8 cellular contexts compared by ENCODE assay signal in the genomic region with DNA sequence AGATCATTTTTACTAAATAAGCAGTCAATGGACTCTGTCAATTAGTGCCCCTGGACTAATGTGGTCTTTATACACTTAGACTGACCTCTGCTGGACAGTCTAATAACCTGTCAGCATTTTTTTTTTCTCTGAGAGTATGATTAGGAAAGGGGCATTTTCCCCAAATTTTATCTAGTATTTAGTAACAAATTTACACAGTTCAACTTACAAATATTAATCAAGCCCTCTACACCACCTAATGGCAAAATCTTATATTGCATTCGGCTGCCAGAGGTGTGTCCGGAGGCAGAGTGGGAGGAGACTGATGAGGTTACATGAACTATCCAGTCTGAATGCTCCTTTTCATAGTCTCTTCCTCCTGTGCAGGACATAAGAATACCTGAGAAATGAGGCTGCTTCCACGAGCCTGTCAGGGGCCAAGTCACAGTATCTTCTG. TPM values are rescaled to one million over a fixed set of nuclear protein-coding genes. Genes with fewer than 3 reads are reported as not detected.
DNase-seq lines count a peak whose midpoint lies in the region; TF ChIP-seq lines count a peak whose summit lies in the region.

No MANE protein-coding gene starts in this region.

- H3K4me2 ChIP-seq in trophoblast cell (ENCODE audit: low read length): peak overlapping the region; percentile 40

- H3K4me3 ChIP-seq in HL-60 (replicated peaks; ENCODE audit: insufficient read depth, low read length): no peak overlapping the region
- H3K4me3 ChIP-seq in fibroblast of villous mesenchyme (ENCODE audit: low read depth, low read length): no peak overlapping the region
- H3K4me3 ChIP-seq in trophoblast cell (ENCODE audit: low read depth, low read length): no peak overlapping the region

- DNase-seq in CMK (ENCODE audit: low read depth) (peak; percentile 74), GM19240 (ENCODE audit: insufficient read length, low spot score) (peak; percentile 4), HL-60 (ENCODE audit: low read depth in 1 of 2, low spot score in 1 of 2) (peak; percentile 51 to 78), OCI-M2 (lab: John Stamatoyannopoulos, UW; ENCODE audit: unreplicated experiment) (peak; percentile 49), fibroblast of villous mesenchyme (ENCODE audit: low read depth) (peak; percentile 67), trophoblast cell (peak; percentile 76 to 90), NCI-H187 (lab: John Stamatoyannopoulos, UW) (no peak)
- DNase-seq in activated T-cell treated with anti-CD3 and anti-CD28 coated beads, Interleukin-2, amount 50 U/mL, for 48 hours: peak; percentile 72 to 73

- no peak overlapping the region for H3K23ac ChIP-seq in trophoblast cell (ENCODE audit: low read length)

- peaks cover 2% of the 10 kb centered on the region for H3K79me1 ChIP-seq in trophoblast cell (ENCODE audit: low read length)

- H3K4ac ChIP-seq in trophoblast cell (ENCODE audit: low read depth, low read length): no peak overlapping the region

- H2BK5ac ChIP-seq in trophoblast cell (ENCODE audit: low read depth, low read length, poor library complexity): no peak overlapping the region

- no peaks in the 10 kb centered on the region for H3K27me3 ChIP-seq in HL-60 (ENCODE audit: insufficient read depth, poor library complexity, severe bottlenecking)
- H3K27me3 ChIP-seq in trophoblast cell (ENCODE audit: insufficient read depth, low read length): no peaks in the 10 kb centered on the region

- H2BK12ac ChIP-seq in trophoblast cell (ENCODE audit: low read length): no peak overlapping the region

- peak; percentile 37 for TF ChIP-seq CTCF in HL-60 (IDR thresholded peaks at IDR 0.05; ENCODE audit: insufficient read depth, low read length)
- peak; percentile 54 for TF ChIP-seq CTCF in fibroblast of villous mesenchyme (IDR thresholded peaks at IDR 0.05; ENCODE audit: insufficient read depth, low read depth, low read length)

- no peak overlapping the region for H3K14ac ChIP-seq in trophoblast cell (ENCODE audit: low read length)

- no peak overlapping the region for H4K91ac ChIP-seq in trophoblast cell (ENCODE audit: low read depth, low read length)

- H2BK120ac ChIP-seq in trophoblast cell (ENCODE audit: insufficient read depth, low read length, poor library complexity): no peak overlapping the region

- H2AFZ ChIP-seq in trophoblast cell (ENCODE audit: insufficient read depth, low read length, poor library complexity): no peak overlapping the region

- H3K27ac ChIP-seq in HL-60 (replicated peaks): no peak overlapping the region
- H3K27ac ChIP-seq in trophoblast cell (ENCODE audit: low read depth, low read length): no peak overlapping the region

- no peaks in the 10 kb centered on the region for H3K9me3 ChIP-seq in trophoblast cell (ENCODE audit: insufficient read depth, low read depth, low read length)

- H3K79me2 ChIP-seq in trophoblast cell (ENCODE audit: control insufficient read depth, insufficient read depth, low read length, poor library complexity): no peaks in the 10 kb centered on the region

- H3K36me3 ChIP-seq in trophoblast cell (ENCODE audit: control insufficient read depth in 1 of 2, insufficient read depth in 2 of 2, low read length in 2 of 2): peaks cover 3 to 6% of the 10 kb centered on the region in 2 experiments

- no peak overlapping the region for H3K18ac ChIP-seq in trophoblast cell (ENCODE audit: low read length)

- H3K9ac ChIP-seq in trophoblast cell (ENCODE audit: low read length): no peak overlapping the region

- no CpG with 5 or more reads among the region's 3 CpGs for WGBS in trophoblast cell (ENCODE audit: extremely low coverage, insufficient coverage, insufficient read length)

- no peak overlapping the region for H2AK5ac ChIP-seq in trophoblast cell (ENCODE audit: low read length)

- peak overlapping the region; percentile 69 for H4K12ac ChIP-seq in trophoblast cell (ENCODE audit: low read depth, low read length)

- peaks cover 0 to 3% of the 10 kb centered on the region in 2 experiments for H3K4me1 ChIP-seq in trophoblast cell (ENCODE audit: control insufficient read depth in 1 of 2, insufficient read depth in 2 of 2, low read length in 2 of 2)

- H4K8ac ChIP-seq in trophoblast cell (ENCODE audit: low read depth, low read length): peak overlapping the region; percentile 78

RNA-seq across cellular contexts. Expression of a gene that starts 36.0 kb away (rescaled TPM):
- total RNA-seq in fibroblast of villous mesenchyme: 0.43 and 0.64 TPM in 2 replicates
- polyA plus RNA-seq in trophoblast cell (2013): 1.1 and 1.3 TPM in 2 replicates

RNA-seq across cellular contexts. Expression of a gene that starts 43.8 kb away (rescaled TPM):
- 25.8 and 33.7 TPM in 2 replicates for total RNA-seq in fibroblast of villous mesenchyme
- polyA plus RNA-seq in trophoblast cell (2013): 18.1 and 19.7 TPM in 2 replicates

RNA-seq across cellular contexts. Expression of a gene that starts 44.0 kb away (rescaled TPM):
- total RNA-seq in fibroblast of villous mesenchyme: 19.6 and 34.1 TPM in 2 replicates
- 15.6 and 17.3 TPM in 2 replicates for polyA plus RNA-seq in trophoblast cell (2013)

Comparison
In these comparisons a context has a peak if more than half of its experiments do, and no peak if none do; other contexts are left out.
1. DNase-seq: peak in CMK (single experiment), GM19240 (single experiment), HL-60 (2 of 2), OCI-M2 (single experiment), activated T-cell treated with anti-CD3 and anti-CD28 coated beads, Interleukin-2, amount 50 U/mL, for 48 hours (2 of 2), fibroblast of villous mesenchyme (single experiment) and trophoblast cell (2 of 2); none in NCI-H187 (0 of 2).